14 cellular contexts compared by ENCODE assay signal in genomic region chr15:91135201-91136130, GRCh38. TPM values are rescaled to one million over a fixed set of nuclear protein-coding genes. Genes with fewer than 3 reads are reported as not detected.
DNase-seq lines count a peak whose midpoint lies in the region; ATAC-seq and TF ChIP-seq lines count a peak whose summit lies in the region.
"Had no signal": no experiment of that assay in that cellular context is flagged by ENCODE, and none has a peak within 500 bp of the region (broad histone marks: within the 10 kb centered on the region; RNA-seq: fewer than 3 reads in every experiment).

No MANE protein-coding gene starts in this region.

- no peak for TF ChIP-seq CTCF in GM20000 (IDR thresholded peaks at IDR 0.05; ENCODE audit: extremely low read depth, missing control alignments)

- DNase-seq in GM20000 (ENCODE audit: low spot score) (peak; percentile 59), OCI-M1 (lab: John Stamatoyannopoulos, UW) (peak; percentile 22), MV-4-11 (lab: John Stamatoyannopoulos, UW) (no peak), dermis blood vessel endothelial cell (no peak), anterior cingulate cortex (lab: John Stamatoyannopoulos, UW) (no peak)
- DNase-seq: activated CD4-positive, alpha-beta memory T cell treated with anti-CD3 and anti-CD28 coated beads, Interleukin-2, amount 10 ng/mL, durations not matched to agents 7 days and 5 days; effector CD8-positive, alpha-beta T cell; NCI-H2081; stimulated activated CD8-positive, alpha-beta memory T cell treated with anti-CD3 and anti-CD28 coated beads, Interleukin-4, amount 100 ng/mL, for 48 hours had no signal

- ATAC-seq in GM18502 (IDR thresholded peaks at IDR 0.05; ENCODE audit: poor library complexity, unreplicated experiment) = peak; percentile 93
- ATAC-seq in HG03039 (IDR thresholded peaks at IDR 0.05; ENCODE audit: unreplicated experiment) = peak; percentile 85
- ATAC-seq in activated CD4-positive, CD25-positive, alpha-beta regulatory T cell treated with anti-CD3 and anti-CD28 coated beads, Interleukin-2, amount 50 U/mL, for 24 hours = no peak

RNA-seq across cellular contexts. Expression of gene SV2B, which starts 35.4 kb away (rescaled TPM):
- 0.56 and 2.6 TPM in 2 replicates for total RNA-seq in dermis blood vessel endothelial cell
- total RNA-seq: myocyte, SJSA1 had no signal

Comparison
In these comparisons a context has a peak if more than half of its experiments do, and no peak if none do; other contexts are left out.
1. ATAC-seq: peak in GM18502 (single experiment) and HG03039 (single experiment); none in activated CD4-positive, CD25-positive, alpha-beta regulatory T cell treated with anti-CD3 and anti-CD28 coated beads, Interleukin-2, amount 50 U/mL, for 24 hours (0 of 2).
2. DNase-seq: peak in GM20000 (single experiment) and OCI-M1 (single experiment); none in MV-4-11 (single experiment), dermis blood vessel endothelial cell (single experiment) and anterior cingulate cortex (0 of 58).